Comparison of ENCODE assay signal across 8 cellular contexts in genomic region chr5:179820127-179820482, GRCh38. TPM values are rescaled to one million over a fixed set of nuclear protein-coding genes. Genes with fewer than 3 reads are reported as not detected.
DNase-seq lines count a peak whose midpoint lies in the region; ATAC-seq, FAIRE-seq and TF ChIP-seq lines count a peak whose summit lies in the region.

No MANE protein-coding gene starts in this region.

- DNase-seq in Caco-2 (no peak), Peyer's patch (no peak), endothelial cell of umbilical vein (ENCODE audit: low read depth, low spot score) (peak; percentile 39), ovary (no peak), midbrain (lab: John Stamatoyannopoulos, UW) (no peak), middle frontal gyrus (ENCODE audit: extremely low spot score, low spot score) (no peak)

- no peaks in the 10 kb centered on the region for H3K27me3 Mint-ChIP-seq in Caco-2 (ENCODE audit: insufficient read depth, unreplicated experiment)

- no peak overlapping the region for H2AFZ ChIP-seq in endothelial cell of umbilical vein (ENCODE audit: low read depth, low read length)

- H3K4me2 ChIP-seq in endothelial cell of umbilical vein (ENCODE audit: insufficient read depth, low read length) = peak overlapping the region; percentile 26

- TF ChIP-seq POLR2A in Peyer's patch (IDR thresholded peaks at IDR 0.05) (no peak), endothelial cell of umbilical vein (IDR thresholded peaks at IDR 0.05; ENCODE audit: low read depth, low read length) (no peak), ovary (IDR thresholded peaks at IDR 0.05) (no peak)

- no peaks in the 10 kb centered on the region for H3K27me3 ChIP-seq in Caco-2 (replicated peaks; ENCODE audit: control insufficient read depth, insufficient read depth, low read length)
- no peaks in the 10 kb centered on the region for H3K27me3 ChIP-seq in Peyer's patch
- H3K27me3 ChIP-seq in endothelial cell of umbilical vein (ENCODE audit: control insufficient read depth in 2 of 2, insufficient read depth in 2 of 2, low read length in 2 of 2) = no peaks in the 10 kb centered on the region
- H3K27me3 ChIP-seq in ovary = no peaks in the 10 kb centered on the region

- TF ChIP-seq CTCF in Caco-2 (IDR thresholded peaks at IDR 0.05; ENCODE audit: insufficient read depth in 1 of 2, low read depth in 1 of 2, low read length in 1 of 2, severe bottlenecking in 1 of 2, unreplicated experiment in 1 of 2) (no peak), Peyer's patch (IDR thresholded peaks at IDR 0.05) (no peak), endothelial cell of umbilical vein (IDR thresholded peaks at IDR 0.05; ENCODE audit: extremely low read depth in 1 of 2, insufficient read depth in 1 of 2, low read depth in 1 of 2, low read length in 2 of 2) (no peak), ovary (IDR thresholded peaks at IDR 0.05) (no peak)

- 20 to 30% (median 27%) methylated on average over 9 to 12 of the region's 12 CpGs for WGBS in ovary, 3 donors

- peak overlapping the region; percentile 70 for H3K9ac ChIP-seq in endothelial cell of umbilical vein (replicated peaks; ENCODE audit: extremely low read depth, insufficient read depth, low read length)

- H3K9me3 ChIP-seq in Caco-2 (no peaks in the 10 kb centered on the region), Peyer's patch (no peaks in the 10 kb centered on the region), endothelial cell of umbilical vein (replicated peaks; ENCODE audit: control insufficient read depth, insufficient read depth, low read length) (no peaks in the 10 kb centered on the region), ovary (no peaks in the 10 kb centered on the region)

- peaks cover 13% of the 10 kb centered on the region for H3K36me3 ChIP-seq in Caco-2 (ENCODE audit: control insufficient read depth, insufficient read depth, low read length)
- H3K36me3 ChIP-seq in Peyer's patch = peaks cover 0 to 31% (median 0%) of the 10 kb centered on the region in 3 donors
- H3K36me3 ChIP-seq in endothelial cell of umbilical vein (ENCODE audit: control insufficient read depth in 2 of 2, extremely low read depth in 1 of 2, insufficient read depth in 2 of 2, low read length in 2 of 2) = peaks cover 17 to 24% of the 10 kb centered on the region in 2 experiments
- H3K36me3 ChIP-seq in ovary = no peaks in the 10 kb centered on the region

- H3K27ac Mint-ChIP-seq in Caco-2 (ENCODE audit: unreplicated experiment) = peak overlapping the region; percentile 94

- no peak for FAIRE-seq in endothelial cell of umbilical vein (lab: Jason Lieb, UNC)

- POLR2A ChIA-PET in Caco-2 (lab: Charles Lee) (no interaction called here), endothelial cell of umbilical vein (lab: Charles Lee) (interaction anchor here (0.5 to 1.7 kb wide), 12 partner anchors 9 to 261 kb away, joined by 3 to 18 read pairs (median 7); partner anchors contain the start of genes HNRNPH1, MAML1 and MRNIP)

- peaks cover 10% of the 10 kb centered on the region for H4K20me1 ChIP-seq in endothelial cell of umbilical vein (replicated peaks; ENCODE audit: control insufficient read depth, extremely low read depth, insufficient read depth, low read length)

- H3K4me3 Mint-ChIP-seq in Caco-2 (ENCODE audit: unreplicated experiment) = peak overlapping the region; percentile 88

- dilution Hi-C loops in endothelial cell of umbilical vein (cut with MboI; ENCODE audit: extremely low pct_ligation_motif_present, low sequenced_read_pairs) = no loop called here

- intact Hi-C loops in Caco-2 (cut with micrococcal nuclease; ENCODE audit: unreplicated experiment) (loop anchor here (2.0 kb wide), 1 partner anchor 57 kb away; no protein-coding TSS in a partner anchor), endothelial cell of umbilical vein (cut with micrococcal nuclease) (loop anchor here (2.0 to 5.0 kb wide), 3 partner anchors 141 to 263 kb away; partner anchors contain the start of gene RNF130), ovary (cut with DNase I) (loop anchor here in 1 of 4 donors (10.0 kb wide), 1 partner anchor 85 kb away; the partner anchor contains the start of gene TBC1D9B)

- ATAC-seq in GM21367 (IDR thresholded peaks at IDR 0.05; ENCODE audit: unreplicated experiment) (no peak), GM18867 (IDR thresholded peaks at IDR 0.05; ENCODE audit: unreplicated experiment) (no peak)

- H3K27ac ChIP-seq in Peyer's patch (peak overlapping the region; percentile 93 to 100 (median 96)), endothelial cell of umbilical vein (ENCODE audit: insufficient read depth, low read depth, low read length) (peak overlapping the region; percentile 96), ovary (peak overlapping the region; percentile 90 to 98)

- H3K9me3 Mint-ChIP-seq in Caco-2 (ENCODE audit: unreplicated experiment) = no peaks in the 10 kb centered on the region

- CTCF ChIA-PET in Caco-2 (lab: Charles Lee) (interaction anchor here (0.6 kb wide), 1 partner anchor 559 kb away, joined by 3 read pairs; no protein-coding TSS in a partner anchor), endothelial cell of umbilical vein (lab: Charles Lee) (interaction anchor here (0.6 to 2.6 kb wide), 4 partner anchors 18 to 88 kb away, joined by 3 to 21 read pairs (median 6); partner anchors contain the start of gene MAML1)

- BruUV-seq in Caco-2 (replicated peaks; lab: Mats Ljungman, UMichigan) (TSS peak; percentile 36), endothelial cell of umbilical vein (replicated peaks; lab: Mats Ljungman, UMichigan) (TSS peak; percentile 48)

- peaks cover 45% of the 10 kb centered on the region for H3K79me2 ChIP-seq in endothelial cell of umbilical vein (ENCODE audit: control insufficient read depth, insufficient read depth, low read length)

- peaks cover 37% of the 10 kb centered on the region for H3K4me1 Mint-ChIP-seq in Caco-2 (ENCODE audit: low read depth, unreplicated experiment)

- TF ChIP-seq EP300 in ovary (IDR thresholded peaks at IDR 0.05) = no peak

- peaks cover 75% of the 10 kb centered on the region for H3K36me3 Mint-ChIP-seq in Caco-2 (ENCODE audit: insufficient read depth, unreplicated experiment)

- H3K4me1 ChIP-seq in Caco-2 = peaks cover 53% of the 10 kb centered on the region
- H3K4me1 ChIP-seq in Peyer's patch = peaks cover 7 to 71% (median 32%) of the 10 kb centered on the region in 4 donors
- peaks cover 37% of the 10 kb centered on the region for H3K4me1 ChIP-seq in endothelial cell of umbilical vein (ENCODE audit: control insufficient read depth, extremely low read depth, insufficient read depth, low read length)
- H3K4me1 ChIP-seq in ovary (ENCODE audit: insufficient read depth) = peaks cover 36% of the 10 kb centered on the region

- no peaks in the 10 kb centered on the region for H3K9me1 ChIP-seq in endothelial cell of umbilical vein (replicated peaks; ENCODE audit: control insufficient read depth, extremely low read depth, insufficient read depth, low read length)

- peak overlapping the region; percentile 97 for H3K4me3 ChIP-seq in Caco-2 (ENCODE audit: low read depth, low read length)
- peak overlapping the region; percentile 77 to 96 (median 84) for H3K4me3 ChIP-seq in Peyer's patch
- peak overlapping the region in 1 of 3 experiments; percentile 90 for H3K4me3 ChIP-seq in endothelial cell of umbilical vein (replicated peaks in 1 of 3; ENCODE audit: insufficient read depth in 1 of 3, low read depth in 1 of 3, low read length in 3 of 3)
- peak overlapping the region; percentile 82 for H3K4me3 ChIP-seq in ovary

RNA-seq across cellular contexts. Expression of gene SQSTM1, which starts 0.6 kb away (rescaled TPM):
- total RNA-seq in Caco-2 (2022) (250 and 259 TPM in 2 replicates), Peyer's patch (100 to 1,000 TPM; 287 to 417 (median 348) TPM), endothelial cell of umbilical vein (316 and 346 TPM in 2 replicates), ovary (100 to 1,000 TPM; 257 to 457 (median 337) TPM)
- polyA plus RNA-seq in endothelial cell of umbilical vein (293 and 302 TPM in 2 replicates), ovary (100 to 1,000 TPM; 125 to 265 TPM)
- 161 and 215 TPM in 2 replicates for polyA plus RNA-seq in endothelial cell of umbilical vein (2011; cell fraction: cytosol; rRNA removed)
- 318 and 450 TPM in 2 replicates for polyA plus RNA-seq in endothelial cell of umbilical vein (2011; cell fraction: nucleus; rRNA removed)
- 253 and 324 TPM in 2 replicates for polyA plus RNA-seq in endothelial cell of umbilical vein (2012)
- 329 and 383 TPM in 2 replicates for polyA minus RNA-seq in endothelial cell of umbilical vein
- polyA minus RNA-seq in endothelial cell of umbilical vein (2011; cell fraction: cytosol; rRNA and poly(A)+ RNA removed) = 322 TPM
- polyA minus RNA-seq in endothelial cell of umbilical vein (2011; cell fraction: nucleus; rRNA and poly(A)+ RNA removed) = 164 and 528 TPM in 2 replicates

RNA-seq across cellular contexts. Expression of gene MGAT4B, which starts 13.4 kb away (rescaled TPM):
- total RNA-seq in Caco-2 (2022) (215 and 217 TPM in 2 replicates), Peyer's patch (1,000 to 10,000 TPM in 2 of 4 donors, 100 to 1,000 TPM in 2; 366 to 1,291 (median 1,007) TPM), endothelial cell of umbilical vein (226 and 243 TPM in 2 replicates), ovary (100 to 1,000 TPM in 1 of 7 donors, 10 to 100 TPM in 6; 51.2 to 102 (median 68.6) TPM)
- polyA plus RNA-seq in endothelial cell of umbilical vein (243 and 300 TPM in 2 replicates), ovary (10 to 100 TPM; 51.0 to 65.6 TPM)
- 227 and 229 TPM in 2 replicates for polyA plus RNA-seq in endothelial cell of umbilical vein (2011; cell fraction: cytosol; rRNA removed)
- polyA plus RNA-seq in endothelial cell of umbilical vein (2011; cell fraction: nucleus; rRNA removed) = 434 and 609 TPM in 2 replicates
- 211 and 221 TPM in 2 replicates for polyA plus RNA-seq in endothelial cell of umbilical vein (2012)
- 149 and 172 TPM in 2 replicates for polyA minus RNA-seq in endothelial cell of umbilical vein
- polyA minus RNA-seq in endothelial cell of umbilical vein (2011; cell fraction: cytosol; rRNA and poly(A)+ RNA removed) = 87.2 TPM
- 91.5 and 136 TPM in 2 replicates for polyA minus RNA-seq in endothelial cell of umbilical vein (2011; cell fraction: nucleus; rRNA and poly(A)+ RNA removed)

RNA-seq across cellular contexts. Expression of gene LTC4S, which starts 26.3 kb away (rescaled TPM):
- total RNA-seq in Caco-2 (2022) (2.3 and 2.4 TPM in 2 replicates), Peyer's patch (10 to 100 TPM in 1 of 4 donors, 1 to 10 TPM in 2, not detected in 1; 1.9 to 12.4 (median 3.6) TPM), endothelial cell of umbilical vein (0.88 and 0.95 TPM in 2 replicates), ovary (10 to 100 TPM in 6 of 7 donors, 1 to 10 TPM in 1; 7.5 to 43.5 (median 20.6) TPM)
- polyA plus RNA-seq in endothelial cell of umbilical vein (6.3 and 14.1 TPM in 2 replicates), ovary (10 to 100 TPM in 1 of 2 donors, not detected in 1; 11.7 TPM)
- 0.98 and 1.7 TPM in 2 replicates for polyA plus RNA-seq in endothelial cell of umbilical vein (2011; cell fraction: cytosol; rRNA removed)
- polyA plus RNA-seq in endothelial cell of umbilical vein (2011; cell fraction: nucleus; rRNA removed) = 2.3 and 3.3 TPM in 2 replicates
- polyA plus RNA-seq in endothelial cell of umbilical vein (2012) = 1.0 TPM in 1 of 2 replicates, not detected in the other
- 0.49 TPM in 1 of 2 replicates, not detected in the other for polyA minus RNA-seq in endothelial cell of umbilical vein
- not detected for polyA minus RNA-seq in endothelial cell of umbilical vein (2011; cell fraction: cytosol; rRNA and poly(A)+ RNA removed)
- polyA minus RNA-seq in endothelial cell of umbilical vein (2011; cell fraction: nucleus; rRNA and poly(A)+ RNA removed) = not detected in 2 replicates

RNA-seq across cellular contexts. Expression of gene MRNIP, which starts 38.5 kb away (rescaled TPM):
- total RNA-seq in Caco-2 (2022) = 37.8 and 43.0 TPM in 2 replicates
- 100 to 1,000 TPM in 1 of 4 donors, 10 to 100 TPM in 3; 21.5 to 120 (median 68.3) TPM for total RNA-seq in Peyer's patch
- 17.6 and 19.1 TPM in 2 replicates for total RNA-seq in endothelial cell of umbilical vein
- 16.4 and 17.1 TPM in 2 replicates for polyA plus RNA-seq in endothelial cell of umbilical vein
- 7.8 and 10.3 TPM in 2 replicates for polyA plus RNA-seq in endothelial cell of umbilical vein (2011; cell fraction: cytosol; rRNA removed)
- 118 and 121 TPM in 2 replicates for polyA plus RNA-seq in endothelial cell of umbilical vein (2011; cell fraction: nucleus; rRNA removed)
- polyA plus RNA-seq in endothelial cell of umbilical vein (2012) = 18.5 and 19.7 TPM in 2 replicates
- 16.5 and 26.7 TPM in 2 replicates for polyA minus RNA-seq in endothelial cell of umbilical vein
- polyA minus RNA-seq in endothelial cell of umbilical vein (2011; cell fraction: cytosol; rRNA and poly(A)+ RNA removed) = 3.3 TPM
- polyA minus RNA-seq in endothelial cell of umbilical vein (2011; cell fraction: nucleus; rRNA and poly(A)+ RNA removed) = 14.5 and 24.5 TPM in 2 replicates
- 10 to 100 TPM; 46.2 to 61.1 (median 50.3) TPM for total RNA-seq in ovary
- 10 to 100 TPM; 26.9 to 59.3 TPM for polyA plus RNA-seq in ovary
